26 cellular contexts compared by ENCODE assay signal in the genomic region with DNA sequence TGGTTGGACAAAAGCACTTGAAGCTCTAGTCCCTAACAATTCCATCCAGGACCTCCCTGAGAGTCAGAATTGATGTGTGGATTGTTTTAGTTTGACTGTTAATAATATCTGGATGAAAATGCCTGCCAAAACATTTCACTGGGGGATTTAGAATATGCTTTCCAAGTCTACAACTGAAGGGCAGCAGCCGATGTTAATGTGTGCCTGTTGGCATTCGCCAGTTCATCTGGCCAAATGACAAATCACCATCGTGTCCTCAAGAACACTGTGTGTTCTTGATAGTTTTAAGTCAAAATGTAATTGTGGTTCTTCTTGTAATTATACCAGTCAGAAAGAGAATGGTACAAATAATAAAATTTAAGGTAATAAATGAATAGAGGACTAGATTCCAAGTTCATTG.
"Had no signal": no experiment of that assay in that cellular context is flagged by ENCODE, and none has a peak within 500 bp of the region (broad histone marks: within the 10 kb centered on the region; RNA-seq: fewer than 3 reads in every experiment).

No MANE protein-coding gene starts in this region.

- DNase-seq: cerebellar nuclear complex; cortex of kidney; effector CD4-positive, alpha-beta T cell; endodermal cell; foreskin melanocyte; glutamatergic neuron; heart right ventricle; hippocampal formation; left cardiac atrium; natural killer cell; occipital lobe; ovary; psoas muscle; right lobe of liver; small intestine; stimulated activated CD4-positive, alpha-beta T cell treated with anti-CD3 and anti-CD28 coated beads, Interleukin-12 subunit alpha, Interleukin-12 subunit beta, amount 100 ng/mL, for 4 hours; stimulated activated CD4-positive, alpha-beta T cell treated with anti-CD3 and anti-CD28 coated beads, Interleukin-1b, Interleukin-23, amount 100 ng/mL, for 48 hours; stimulated activated CD4-positive, alpha-beta T cell treated with anti-CD3 and anti-CD28 coated beads, Interleukin-4, amount 100 ng/mL, for 1 hour; stimulated activated CD8-positive, alpha-beta memory T cell treated with anti-CD3 and anti-CD28 coated beads, Interleukin-4, amount 100 ng/mL, for 48 hours; stimulated activated naive CD4-positive, alpha-beta T cell; stimulated activated naive CD8-positive, alpha-beta T cell treated with anti-CD3 and anti-CD28 coated beads, Interleukin-15, amount 100 ng/mL, for 72 hours; trophoblast cell had no signal

- H3K4me3 ChIP-seq: esophagus muscularis mucosa, heart right ventricle, lung, ovary, psoas muscle, right lobe of liver, suprapubic skin, vagina had no signal

- H3K27me3 ChIP-seq: esophagus muscularis mucosa, heart right ventricle, ovary, right lobe of liver, suprapubic skin, vagina had no signal

- H3K27ac ChIP-seq: heart right ventricle, ovary, psoas muscle, right lobe of liver, suprapubic skin, vagina had no signal

- H3K9me3 ChIP-seq: esophagus muscularis mucosa, heart right ventricle, ovary, psoas muscle, right lobe of liver, suprapubic skin, vagina had no signal

- ATAC-seq: psoas muscle; right lobe of liver; stimulated activated naive CD8-positive, alpha-beta T cell treated with anti-CD3 and anti-CD28 coated beads, Interleukin-15, amount 100 ng/mL, for 72 hours had no signal

- H3K36me3 ChIP-seq: esophagus muscularis mucosa, heart right ventricle, ovary, right lobe of liver, suprapubic skin, vagina had no signal

- H3K4me1 ChIP-seq: heart right ventricle, psoas muscle, right lobe of liver, suprapubic skin, vagina had no signal
